Comparison of ENCODE assay signal across 22 cellular contexts in the genomic region with DNA sequence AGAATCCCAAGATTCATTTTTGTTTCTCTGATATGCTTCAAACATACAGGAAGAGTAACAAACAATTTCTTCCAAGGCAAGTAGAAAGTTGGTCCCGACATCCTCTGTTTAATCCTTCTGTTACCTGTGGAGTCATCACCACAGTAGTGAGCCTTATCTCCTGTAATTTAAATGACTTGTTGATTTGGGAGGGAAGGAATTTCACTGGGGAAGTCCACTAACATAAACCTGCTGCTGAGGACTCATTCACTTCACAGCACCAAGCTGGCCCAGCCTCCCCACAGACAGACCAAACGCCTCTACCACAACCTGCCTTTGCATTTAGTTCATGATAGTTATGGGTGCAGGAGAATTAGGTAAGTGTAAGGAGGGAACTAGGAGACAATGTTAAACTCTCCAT.
DNase-seq lines count a peak whose midpoint lies in the region; FAIRE-seq and TF ChIP-seq lines count a peak whose summit lies in the region.
"Had no signal": no experiment of that assay in that cellular context is flagged by ENCODE, and none has a peak within 500 bp of the region (broad histone marks: within the 10 kb centered on the region; RNA-seq: fewer than 3 reads in every experiment).

No MANE protein-coding gene starts in this region.

- H3K9me3 ChIP-seq in endodermal cell (ENCODE audit: control insufficient read depth, low read length) (no peaks in the 10 kb centered on the region), small intestine (ENCODE audit: control insufficient read depth, low read depth) (no peaks in the 10 kb centered on the region), adrenal gland (replicated peaks in 1 of 3) (no peaks in the 10 kb centered on the region)
- H3K9me3 ChIP-seq: BE2C, HAP-1 had no signal

- no peaks in the 10 kb centered on the region for H3K27me3 ChIP-seq in KMS-11 (ENCODE audit: insufficient read depth, low read depth)
- no peaks in the 10 kb centered on the region for H3K27me3 ChIP-seq in endodermal cell (ENCODE audit: control insufficient read depth, insufficient read depth, low read length, poor library complexity, severe bottlenecking)
- H3K27me3 ChIP-seq in small intestine (ENCODE audit: control insufficient read depth in 2 of 2, insufficient read depth in 2 of 2, low read length in 2 of 2): no peaks in the 10 kb centered on the region
- no peaks in the 10 kb centered on the region for H3K27me3 ChIP-seq in adrenal gland

- no peak overlapping the region for H3K4me3 Mint-ChIP-seq in T-helper 1 cell treated with Interleukin-12 subunit alpha and Interleukin-12 subunit beta and Interleukin-4 antibody, amounts not matched to agents 30 μg/mL and 1 μg/mL, for 36 hours
- no peak overlapping the region for H3K4me3 Mint-ChIP-seq in endodermal cell
- H3K4me3 Mint-ChIP-seq: CD8-positive, alpha-beta T cell had no signal

- WGBS in endodermal cell (ENCODE audit: insufficient coverage in 1 of 2, insufficient read length in 1 of 2), 2 experiments: 13 to 25% methylated on average over 1 of the region's 2 CpGs
- WGBS in small intestine, 3 donors: 47 to 63% (median 63%) methylated on average over 2 of the region's 2 CpGs
- WGBS in adrenal gland, 4 donors: 89 to 93% (median 91%) methylated on average over 2 of the region's 2 CpGs

- H3K27ac ChIP-seq in KMS-11: peak overlapping the region; percentile 54; the same call in 1 of the 2 replicates
- H3K27ac ChIP-seq in endodermal cell (ENCODE audit: low read depth, low read length): no peak overlapping the region
- H3K27ac ChIP-seq in small intestine (ENCODE audit: low read depth in 1 of 2, low read length in 1 of 2): peak overlapping the region; percentile 14 to 24
- H3K27ac ChIP-seq in adrenal gland: no peak overlapping the region
- H3K27ac ChIP-seq: 22Rv1, HL-60 had no signal

- peak overlapping the region; percentile 1 for H3K27ac Mint-ChIP-seq in T-helper 1 cell treated with Interleukin-12 subunit alpha and Interleukin-12 subunit beta and Interleukin-4 antibody, amounts not matched to agents 30 μg/mL and 1 μg/mL, for 36 hours
- peak overlapping the region; percentile 36 for H3K27ac Mint-ChIP-seq in endodermal cell
- H3K27ac Mint-ChIP-seq: CD8-positive, alpha-beta T cell had no signal

- H3K9ac ChIP-seq in KMS-11: no peak overlapping the region
- H3K9ac ChIP-seq in endodermal cell (ENCODE audit: extremely low read depth, low read length, poor library complexity, severe bottlenecking): no peak overlapping the region

- intact Hi-C loops in posterior vena cava (cut with DNase I) (no loop called here), adrenal gland (cut with DNase I) (no loop called here)

- H2AFZ ChIP-seq in KMS-11 (ENCODE audit: low read depth): peak overlapping the region; percentile 65; the same call in 1 of the 2 replicates

- H3K4me1 ChIP-seq in KMS-11 (ENCODE audit: low read depth, poor library complexity, severe bottlenecking) (peaks cover 40% of the 10 kb centered on the region), endodermal cell (ENCODE audit: control insufficient read depth, insufficient read depth, low read length) (peaks cover 15% of the 10 kb centered on the region), small intestine (ENCODE audit: control insufficient read depth in 2 of 2, insufficient read depth in 1 of 2, low read depth in 1 of 2, low read length in 1 of 2) (peaks cover 3 to 15% of the 10 kb centered on the region in 2 donors), adrenal gland (replicated peaks in 1 of 2) (no peaks in the 10 kb centered on the region)
- H3K4me1 ChIP-seq: BE2C, HAP-1 had no signal

- no peaks in the 10 kb centered on the region for H4K20me1 ChIP-seq in KMS-11 (ENCODE audit: insufficient read depth)

- no peak for FAIRE-seq in small intestine (lab: Jason Lieb, UNC)
- FAIRE-seq: HTR-8/SVneo had no signal

- peak overlapping the region; percentile 59 for H3K4me2 ChIP-seq in KMS-11

- H3K36me3 ChIP-seq in KMS-11 (ENCODE audit: insufficient read depth) (no peaks in the 10 kb centered on the region), endodermal cell (ENCODE audit: control insufficient read depth, insufficient read depth, low read length) (peaks cover under 1% of the 10 kb centered on the region), small intestine (ENCODE audit: control insufficient read depth in 2 of 2, insufficient read depth in 2 of 2, low read length in 2 of 2) (peaks cover 2% of the 10 kb centered on the region in 2 donors), adrenal gland (replicated peaks in 1 of 2) (no peaks in the 10 kb centered on the region)
- H3K36me3 ChIP-seq: BE2C, HAP-1 had no signal

- H3K36me3 Mint-ChIP-seq in T-helper 1 cell treated with Interleukin-12 subunit alpha and Interleukin-12 subunit beta and Interleukin-4 antibody, amounts not matched to agents 30 μg/mL and 1 μg/mL, for 36 hours (ENCODE audit: low read depth): peaks cover 2% of the 10 kb centered on the region
- H3K36me3 Mint-ChIP-seq in endodermal cell (ENCODE audit: low read depth): no peaks in the 10 kb centered on the region
- H3K36me3 Mint-ChIP-seq: CD8-positive, alpha-beta T cell had no signal

- H3K79me2 ChIP-seq in KMS-11 (ENCODE audit: insufficient read depth, low read depth): no peaks in the 10 kb centered on the region

- TF ChIP-seq CTCF in KMS-11 (conservative IDR thresholded peaks at IDR 0.05; ENCODE audit: low read depth, low read length) (no peak), endodermal cell (conservative IDR thresholded peaks at IDR 0.05) (no peak), adrenal gland (IDR thresholded peaks at IDR 0.05) (no peak)

- peaks cover 41% of the 10 kb centered on the region for H3K4me1 Mint-ChIP-seq in T-helper 1 cell treated with Interleukin-12 subunit alpha and Interleukin-12 subunit beta and Interleukin-4 antibody, amounts not matched to agents 30 μg/mL and 1 μg/mL, for 36 hours (ENCODE audit: low read depth)
- H3K4me1 Mint-ChIP-seq in endodermal cell: peaks cover 48% of the 10 kb centered on the region

- H3K4me3 ChIP-seq in KMS-11 (IDR thresholded peaks at IDR 0.05; ENCODE audit: insufficient read depth, low read depth, low read length): no peak overlapping the region
- no peak overlapping the region for H3K4me3 ChIP-seq in endodermal cell (ENCODE audit: low read length)
- no peak overlapping the region for H3K4me3 ChIP-seq in small intestine (ENCODE audit: low read depth in 1 of 2, low read length in 2 of 2)
- H3K4me3 ChIP-seq in adrenal gland: no peak overlapping the region
- H3K4me3 ChIP-seq: HAP-1 had no signal

- no peak for TF ChIP-seq POLR2A in adrenal gland (IDR thresholded peaks at IDR 0.05)

- DNase-seq in T-helper 1 cell: no peak
- peak; percentile 71 for DNase-seq in endodermal cell
- DNase-seq in small intestine: peak; percentile 42
- DNase-seq in posterior vena cava (ENCODE audit: low spot score): no peak
- no peak for DNase-seq in adrenal gland
- DNase-seq in activated effector memory CD4-positive, alpha-beta T cell treated with anti-CD3 and anti-CD28 coated beads, Interleukin-2, amount 50 U/mL, for 16 hours: no peak
- DNase-seq: BE2C; CD8-positive, alpha-beta T cell; DMS79; MV-4-11; NCI-H1417; NCI-H187 treated with DMSO at 0.1 percent for 48 hours; NCI-H446; NCI-H69; NK-92 treated with Interleukin-12 subunit alpha and Interleukin-12 subunit beta, amount 100 ng/mL, for 24 hours; RPMI8226 had no signal

- no peaks in the 10 kb centered on the region for H3K27me3 Mint-ChIP-seq in T-helper 1 cell treated with Interleukin-12 subunit alpha and Interleukin-12 subunit beta and Interleukin-4 antibody, amounts not matched to agents 30 μg/mL and 1 μg/mL, for 36 hours (ENCODE audit: low read depth)
- H3K27me3 Mint-ChIP-seq in endodermal cell (ENCODE audit: insufficient read depth): peaks cover 2% of the 10 kb centered on the region

- no peaks in the 10 kb centered on the region for H3K9me3 Mint-ChIP-seq in T-helper 1 cell treated with Interleukin-12 subunit alpha and Interleukin-12 subunit beta and Interleukin-4 antibody, amounts not matched to agents 30 μg/mL and 1 μg/mL, for 36 hours
- no peaks in the 10 kb centered on the region for H3K9me3 Mint-ChIP-seq in endodermal cell
- H3K9me3 Mint-ChIP-seq: CD8-positive, alpha-beta T cell had no signal

Comparison
In these comparisons a context has a peak if more than half of its experiments do, and no peak if none do; other contexts are left out.
1. DNase-seq: peak in endodermal cell (single experiment) and small intestine (single experiment); none in T-helper 1 cell (0 of 5), posterior vena cava (single experiment), adrenal gland (0 of 7) and activated effector memory CD4-positive, alpha-beta T cell treated with anti-CD3 and anti-CD28 coated beads, Interleukin-2, amount 50 U/mL, for 16 hours (single experiment).
2. H3K27ac ChIP-seq: peak in KMS-11 (single experiment) and small intestine (2 of 2); none in endodermal cell (single experiment) and adrenal gland (0 of 5).